In genomic region chr10:77371421-77371820, GRCh38 we compare ENCODE assay signal across 20 cellular contexts.
DNase-seq lines count a peak whose midpoint lies in the region; ATAC-seq, FAIRE-seq and TF ChIP-seq lines count a peak whose summit lies in the region.
"Had no signal": no experiment of that assay in that cellular context is flagged by ENCODE, and none has a peak within 500 bp of the region (broad histone marks: within the 10 kb centered on the region; RNA-seq: fewer than 3 reads in every experiment).

No MANE protein-coding gene starts in this region.

- peaks cover 7% of the 10 kb centered on the region; the same call in 1 of the 3 replicates for H3K9me3 ChIP-seq in A549

- intact Hi-C loops in Calu3 (cut with micrococcal nuclease; ENCODE audit: unreplicated experiment): no loop called here
- intact Hi-C loops in activated CD8-positive, alpha-beta T cell treated with anti-CD3 and anti-CD28 coated beads for 36 hours (cut with micrococcal nuclease): no loop called here

- H3K9me3 Mint-ChIP-seq in Calu3 (ENCODE audit: low read depth, unreplicated experiment): peaks cover 3% of the 10 kb centered on the region
- peaks cover 6% of the 10 kb centered on the region for H3K9me3 Mint-ChIP-seq in progenitor cell of endocrine pancreas (ENCODE audit: low read depth)
- peaks cover 5% of the 10 kb centered on the region for H3K9me3 Mint-ChIP-seq in activated CD8-positive, alpha-beta T cell treated with anti-CD3 and anti-CD28 coated beads for 36 hours
- H3K9me3 Mint-ChIP-seq: GM23338 had no signal

- WGBS in A549 (ENCODE audit: missing lambda C conversion rate): 65% methylated on average over 1 of the region's 1 CpG

- peaks cover 13% of the 10 kb centered on the region for H3K27me3 Mint-ChIP-seq in Calu3 (ENCODE audit: unreplicated experiment)
- H3K27me3 Mint-ChIP-seq in progenitor cell of endocrine pancreas: no peaks in the 10 kb centered on the region
- no peaks in the 10 kb centered on the region for H3K27me3 Mint-ChIP-seq in activated CD8-positive, alpha-beta T cell treated with anti-CD3 and anti-CD28 coated beads for 36 hours
- H3K27me3 Mint-ChIP-seq: CD4-positive, CD25-positive, alpha-beta regulatory T cell had no signal

- POLR2A ChIA-PET in A549 (lab: Yijun Ruan, JAX): no interaction called here
- POLR2A ChIA-PET in activated CD8-positive, alpha-beta T cell treated with anti-CD3 and anti-CD28 coated beads for 36 hours (lab: Charles Lee): interaction anchor here (0.7 kb wide), 1 partner anchor 52 kb away, joined by 3 read pairs; no protein-coding TSS in a partner anchor

- H3K4me1 ChIP-seq in A549: peaks cover 12% of the 10 kb centered on the region; the same call in 2 of the 3 replicates
- H3K4me1 ChIP-seq: Caco-2 had no signal

- CTCF ChIA-PET in A549 (lab: Yijun Ruan, JAX) (interaction anchor here (0.6 to 2.0 kb wide), 5 partner anchors 9 to 270 kb away, joined by 3 to 9 read pairs (median 5); no protein-coding TSS in a partner anchor), Calu3 (lab: Charles Lee) (interaction anchor here (1.0 kb wide), 1 partner anchor 255 kb away, joined by 3 read pairs; no protein-coding TSS in a partner anchor)
- CTCF ChIA-PET in activated CD8-positive, alpha-beta T cell treated with anti-CD3 and anti-CD28 coated beads for 36 hours (lab: Charles Lee): interaction anchor here (1.1 kb wide), 1 partner anchor 9 kb away, joined by 3 read pairs; no protein-coding TSS in a partner anchor

- BruUV-seq in Calu3 (replicated peaks; lab: Mats Ljungman, UMichigan): no TSS peak

- H3K4me3 ChIP-seq in A549: no peak overlapping the region
- H3K4me3 ChIP-seq: BLaER1, GM23338 had no signal

- DNase-seq in A549 (ENCODE audit: low read depth in 1 of 2, low spot score in 1 of 2) (no peak), Calu3 (no peak), progenitor cell of endocrine pancreas (ENCODE audit: low spot score, unreplicated experiment) (no peak)
- no peak for DNase-seq in activated CD8-positive, alpha-beta T cell treated with anti-CD3 and anti-CD28 coated beads for 36 hours
- DNase-seq: Caco-2; CD4-positive, CD25-positive, alpha-beta regulatory T cell; DMS153; DND-41; EL; Kasumi-1; KG1 had no signal

- no peak for TF ChIP-seq EP300 in A549 (IDR thresholded peaks at IDR 0.05)

- TF ChIP-seq CTCF in A549 (IDR thresholded peaks at IDR 0.05) (no peak), Calu3 (IDR thresholded peaks at IDR 0.05; ENCODE audit: unreplicated experiment) (no peak), VCaP (conservative IDR thresholded peaks at IDR 0.05) (no peak), progenitor cell of endocrine pancreas (IDR thresholded peaks at IDR 0.05; ENCODE audit: unreplicated experiment) (no peak)
- no peak for TF ChIP-seq CTCF in activated CD8-positive, alpha-beta T cell treated with anti-CD3 and anti-CD28 coated beads for 36 hours (IDR thresholded peaks at IDR 0.05)

- TF ChIP-seq RAD21 in A549 (conservative IDR thresholded peaks at IDR 0.05 in 1 of 2, IDR thresholded peaks at IDR 0.05 in 1 of 2): no peak

- FAIRE-seq in A549 (lab: Jason Lieb, UNC): no peak
- FAIRE-seq: GM12891, GM19239, H54 had no signal

- H3K27ac Mint-ChIP-seq in Calu3 (ENCODE audit: unreplicated experiment): peak overlapping the region; percentile 14
- peak overlapping the region; percentile 85 for H3K27ac Mint-ChIP-seq in progenitor cell of endocrine pancreas
- H3K27ac Mint-ChIP-seq in activated CD8-positive, alpha-beta T cell treated with anti-CD3 and anti-CD28 coated beads for 36 hours: no peak overlapping the region
- H3K27ac Mint-ChIP-seq: CD4-positive, CD25-positive, alpha-beta regulatory T cell had no signal

- peaks cover 17% of the 10 kb centered on the region for H3K4me1 Mint-ChIP-seq in Calu3 (ENCODE audit: low read depth, unreplicated experiment)
- peaks cover 21% of the 10 kb centered on the region for H3K4me1 Mint-ChIP-seq in progenitor cell of endocrine pancreas (ENCODE audit: low read depth)
- H3K4me1 Mint-ChIP-seq in activated CD8-positive, alpha-beta T cell treated with anti-CD3 and anti-CD28 coated beads for 36 hours (ENCODE audit: low read depth): no peaks in the 10 kb centered on the region
- H3K4me1 Mint-ChIP-seq: CD4-positive, CD25-positive, alpha-beta regulatory T cell had no signal

- peak overlapping the region; percentile 23; the same call in 1 of the 3 replicates for H3K4me2 ChIP-seq in A549
- H3K4me2 ChIP-seq: BLaER1, GM23338 had no signal

- no peak overlapping the region for H3K4me3 Mint-ChIP-seq in Calu3 (ENCODE audit: low read depth, unreplicated experiment)
- peak overlapping the region; percentile 15 for H3K4me3 Mint-ChIP-seq in progenitor cell of endocrine pancreas (ENCODE audit: low read depth)
- no peak overlapping the region for H3K4me3 Mint-ChIP-seq in activated CD8-positive, alpha-beta T cell treated with anti-CD3 and anti-CD28 coated beads for 36 hours
- H3K4me3 Mint-ChIP-seq: CD4-positive, CD25-positive, alpha-beta regulatory T cell; GM23338 had no signal

- ATAC-seq in A549 (no peak), GM19328 (IDR thresholded peaks at IDR 0.05; ENCODE audit: unreplicated experiment) (no peak), HG03521 (IDR thresholded peaks at IDR 0.05; ENCODE audit: unreplicated experiment) (no peak)
- ATAC-seq in activated CD8-positive, alpha-beta T cell treated with anti-CD3 and anti-CD28 coated beads for 36 hours: no peak
- ATAC-seq: GM23338, HCT116 had no signal

- H3K27ac ChIP-seq in A549: peak overlapping the region in 1 of 2 experiments; percentile 25; a peak in 2 of 6 replicates
- peak overlapping the region; percentile 93 for H3K27ac ChIP-seq in VCaP
- H3K27ac ChIP-seq: BLaER1 had no signal

- no peak for TF ChIP-seq POLR2A in A549 (IDR thresholded peaks at IDR 0.05; ENCODE audit: low read length)

- no peaks in the 10 kb centered on the region for H3K36me3 Mint-ChIP-seq in Calu3 (ENCODE audit: insufficient read depth, unreplicated experiment)
- H3K36me3 Mint-ChIP-seq in progenitor cell of endocrine pancreas (ENCODE audit: insufficient read depth): peaks cover 3% of the 10 kb centered on the region
- no peaks in the 10 kb centered on the region for H3K36me3 Mint-ChIP-seq in activated CD8-positive, alpha-beta T cell treated with anti-CD3 and anti-CD28 coated beads for 36 hours (ENCODE audit: low read depth)
- H3K36me3 Mint-ChIP-seq: CD4-positive, CD25-positive, alpha-beta regulatory T cell had no signal

TF ChIP-seq in A549, 52 proteins besides CTCF, POLR2A, EP300 and RAD21:
- TF ChIP-seq RARB (CRISPR knock-in tag; IDR thresholded peaks at IDR 0.05) (no peak), CBX2 (IDR thresholded peaks at IDR 0.05; ENCODE audit: borderline replicate concordance, low read depth) (no peak), HES2 (IDR thresholded peaks at IDR 0.05) (no peak), NFE2L2 (conservative IDR thresholded peaks at IDR 0.05; ENCODE audit: low read length) (no peak), CHD4 (IDR thresholded peaks at IDR 0.05; ENCODE audit: borderline replicate concordance) (no peak), CHD2 (IDR thresholded peaks at IDR 0.05; ENCODE audit: low read length, partially characterized antibody) (no peak), PHF8 (IDR thresholded peaks at IDR 0.05; ENCODE audit: borderline replicate concordance, low read depth) (no peak), PBX3 (IDR thresholded peaks at IDR 0.05) (no peak)
